In the genomic region with DNA sequence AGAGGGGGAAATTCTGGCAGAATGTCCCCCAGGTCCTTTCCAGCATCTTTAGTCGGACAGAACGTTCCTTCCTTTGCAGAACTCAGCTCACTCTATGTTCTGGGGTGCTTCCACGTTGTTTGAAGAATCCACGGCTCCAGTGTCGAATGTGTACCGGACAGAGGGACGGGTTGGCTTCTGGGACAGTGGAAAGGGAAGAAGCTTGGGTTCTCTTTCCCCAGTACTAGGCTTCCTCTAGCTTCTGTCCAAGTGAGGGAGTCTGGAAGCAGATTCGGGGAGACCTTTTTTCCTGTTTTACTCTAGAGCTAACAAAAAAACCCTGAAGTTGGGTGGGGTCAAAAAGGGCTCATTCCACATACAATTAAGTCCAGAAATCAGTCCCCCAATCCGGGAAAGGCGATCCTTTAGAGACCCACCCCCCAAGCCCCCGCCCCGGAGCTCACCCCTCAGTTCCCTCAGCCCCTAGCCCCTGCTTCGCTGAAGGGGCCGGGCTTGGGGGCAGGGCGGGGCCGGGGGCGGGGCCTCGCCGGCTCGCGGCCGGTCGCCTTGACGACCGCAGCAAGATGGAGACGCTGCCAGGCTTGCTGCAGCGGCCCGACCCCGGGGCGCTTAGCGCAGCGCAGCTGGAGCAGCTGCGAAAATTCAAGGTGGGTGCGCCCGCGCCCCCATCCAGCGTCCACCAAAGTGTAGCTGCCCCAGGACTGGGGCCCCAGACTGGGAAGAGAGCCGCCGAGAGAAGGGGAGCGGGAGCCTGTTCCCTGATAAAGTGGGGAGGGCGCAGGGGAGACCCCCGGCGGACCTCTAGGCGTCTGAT, we compare ENCODE assay signal across 8 cellular contexts. TPM values are rescaled to one million over a fixed set of nuclear protein-coding genes. Genes with fewer than 3 reads are reported as not detected.
DNase-seq lines count a peak whose midpoint lies in the region; ATAC-seq and TF ChIP-seq lines count a peak whose summit lies in the region.

A gene with protein sequence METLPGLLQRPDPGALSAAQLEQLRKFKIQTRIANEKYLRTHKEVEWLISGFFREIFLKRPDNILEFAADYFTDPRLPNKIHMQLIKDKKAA (plus strand): TSS at position 549 of the 814 bp plus-strand sequence. CDS start 15 bp downstream, at position 564.

- TF ChIP-seq POLR2A in heart left ventricle (IDR thresholded peaks at IDR 0.05) = no peak

- H3K4me3 ChIP-seq in AG09309 (ENCODE audit: control insufficient read depth, low read depth, low read length) (peak within 1 kb of the TSS; percentile 45), heart left ventricle (peak within 1 kb of the TSS; percentile 27 to 74 (median 58)), rectal smooth muscle tissue (ENCODE audit: low read length) (peak within 1 kb of the TSS; percentile 55)

- ATAC-seq in GM19397 (IDR thresholded peaks at IDR 0.05; ENCODE audit: unreplicated experiment) (peak; percentile 69), heart left ventricle (peak; percentile 50 to 88 (median 84)), HG02623 (IDR thresholded peaks at IDR 0.05; ENCODE audit: unreplicated experiment) (no peak)

- H3K36me3 ChIP-seq in heart left ventricle (no peaks in the 10 kb centered on the region), rectal smooth muscle tissue (ENCODE audit: control insufficient read depth, insufficient read depth, low read length) (no peaks in the 10 kb centered on the region)

- H3K4me1 ChIP-seq in heart left ventricle (peaks cover 0 to 53% (median 33%) of the 10 kb centered on the region in 12 donors), rectal smooth muscle tissue (ENCODE audit: control insufficient read depth, insufficient read depth, low read length) (peaks cover 8% of the 10 kb centered on the region)

- H3K9me3 ChIP-seq in heart left ventricle = no peaks in the 10 kb centered on the region

- peaks cover 0 to 37% (median 4%) of the 10 kb centered on the region in 9 donors for H3K27me3 ChIP-seq in heart left ventricle
- H3K27me3 ChIP-seq in rectal smooth muscle tissue (ENCODE audit: control insufficient read depth, insufficient read depth, low read length) = no peaks in the 10 kb centered on the region

- TF ChIP-seq CTCF in AG09309 (IDR thresholded peaks at IDR 0.05; ENCODE audit: control insufficient read depth, insufficient read depth, low read depth, low read length, missing control alignments) (no peak), heart left ventricle (IDR thresholded peaks at IDR 0.05) (peak in 2 of 12 donors; percentile 32 to 37)

- WGBS in heart left ventricle, 4 donors = 2 to 6% (median 4%) methylated on average over 18 to 44 of the region's 44 CpGs

- intact Hi-C loops in heart left ventricle (cut with DNase I) = no loop called here

- DNase-seq in AG09309 (ENCODE audit: low read depth) = no peak
- DNase-seq in NCI-H2171 (lab: John Stamatoyannopoulos, UW) = peak; percentile 33
- DNase-seq in activated effector memory CD4-positive, alpha-beta T cell treated with Interleukin-2 at 50 U/mL for 16 hours = peak; percentile 32
- peak; percentile 20 to 74 (median 45) for DNase-seq in heart left ventricle
- DNase-seq in mesenteric fat pad (ENCODE audit: low spot score) = no peak

- H3K9ac ChIP-seq in rectal smooth muscle tissue (ENCODE audit: low read length) = peak within 1 kb of the TSS; percentile 11

- H3K27ac ChIP-seq in heart left ventricle (peak within 1 kb of the TSS; percentile 55 to 89 (median 74)), rectal smooth muscle tissue (ENCODE audit: low read depth, low read length) (peak within 1 kb of the TSS; percentile 55)

RNA-seq across cellular contexts. Expression of the gene that starts here (rescaled TPM):
- total RNA-seq in heart left ventricle = 10 to 100 TPM in 2 of 9 donors, 1 to 10 TPM in 6, not detected in 1; 2.3 to 20.8 (median 6.0) TPM
- polyA plus RNA-seq in heart left ventricle = 10 to 100 TPM in 1 of 2 donors, not detected in 1; 13.1 TPM
- total RNA-seq in mesenteric fat pad = not detected

Comparison
In these comparisons a context has a peak if more than half of its experiments do, and no peak if none do; other contexts are left out.
1. DNase-seq: peak in NCI-H2171 (single experiment), activated effector memory CD4-positive, alpha-beta T cell treated with Interleukin-2 at 50 U/mL for 16 hours (single experiment) and heart left ventricle (5 of 5); none in AG09309 (single experiment) and mesenteric fat pad (single experiment).
2. Peak in every context shown above with its lines, with median percentiles within 50 percentile points of each other: H3K4me3 ChIP-seq.